18 cellular contexts compared by ENCODE assay signal in genomic region chr2:235402444-235402843, GRCh38.
A peak's percentile ranks its signal among the peaks of the same experiment; 100 is the strongest.
DNase-seq lines count a peak whose midpoint lies in the region; ATAC-seq, FAIRE-seq and TF ChIP-seq lines count a peak whose summit lies in the region.
"Had no signal": no experiment of that assay in that cellular context is flagged by ENCODE, and none has a peak within 500 bp of the region (broad histone marks: within the 10 kb centered on the region; RNA-seq: fewer than 3 reads in every experiment).

No MANE protein-coding gene starts in this region.

- DNase-seq in A549 (ENCODE audit: low read depth in 1 of 2, low spot score in 1 of 2): no peak
- DNase-seq in HCT116 (ENCODE audit: low read depth, low spot score): peak; percentile 24
- no peak for DNase-seq in body of pancreas
- DNase-seq in neural progenitor cell (ENCODE audit: low spot score): no peak
- DNase-seq in activated naive CD8-positive, alpha-beta T cell treated with anti-CD3 and anti-CD28 coated beads, Interleukin-2, amount 50 U/mL, for 24 hours: no peak
- DNase-seq in T-helper 9 cell: no peak
- no peak for DNase-seq in activated CD4-positive, alpha-beta T cell treated with anti-CD3 and anti-CD28 coated beads, Interleukin-2, amount 10 ng/mL, durations not matched to agents 7 days and 5 days
- DNase-seq: 8988T, KG1, MM.1S, NCI-H2029, NCI-H526 treated with DMSO at 0.1 percent for 48 hours, SK-N-SH had no signal

- no TSS peak for BruUV-seq in HCT116 (replicated peaks; lab: Mats Ljungman, UMichigan)

- H3K27ac Mint-ChIP-seq in neural progenitor cell: peak overlapping the region; percentile 65
- no peak overlapping the region for H3K27ac Mint-ChIP-seq in activated naive CD8-positive, alpha-beta T cell treated with anti-CD3 and anti-CD28 coated beads, Interleukin-2, amount 50 U/mL, for 24 hours
- no peak overlapping the region for H3K27ac Mint-ChIP-seq in activated CD4-positive, alpha-beta T cell treated with anti-CD3 and anti-CD28 coated beads, Interleukin-2, amount 10 ng/mL, durations not matched to agents 7 days and 5 days

- no peak for TF ChIP-seq POLR2A in A549 (IDR thresholded peaks at IDR 0.05; ENCODE audit: low read length)
- TF ChIP-seq POLR2A in HCT116 (IDR thresholded peaks at IDR 0.05; ENCODE audit: borderline replicate concordance, extremely low read depth, insufficient read depth, insufficient read length): no peak
- no peak for TF ChIP-seq POLR2A in body of pancreas (IDR thresholded peaks at IDR 0.05)

- H3K36me3 ChIP-seq in HCT116 (ENCODE audit: control insufficient read depth in 1 of 2, insufficient read depth in 2 of 2, low read length in 2 of 2) (no peaks in the 10 kb centered on the region), body of pancreas (replicated peaks in 1 of 2; ENCODE audit: insufficient read depth in 1 of 2, low read depth in 2 of 2) (no peaks in the 10 kb centered on the region), neural progenitor cell (no peaks in the 10 kb centered on the region)

- H3K36me3 Mint-ChIP-seq in neural progenitor cell: no peaks in the 10 kb centered on the region
- H3K36me3 Mint-ChIP-seq in activated naive CD8-positive, alpha-beta T cell treated with anti-CD3 and anti-CD28 coated beads, Interleukin-2, amount 50 U/mL, for 24 hours (ENCODE audit: low read depth): no peaks in the 10 kb centered on the region
- no peaks in the 10 kb centered on the region for H3K36me3 Mint-ChIP-seq in activated CD4-positive, alpha-beta T cell treated with anti-CD3 and anti-CD28 coated beads, Interleukin-2, amount 10 ng/mL, durations not matched to agents 7 days and 5 days (ENCODE audit: low read depth)

- H3K27me3 ChIP-seq in HCT116 (ENCODE audit: insufficient read depth, low read length) (no peaks in the 10 kb centered on the region), body of pancreas (no peaks in the 10 kb centered on the region), neural progenitor cell (no peaks in the 10 kb centered on the region)

- TF ChIP-seq CTCF in A549 (IDR thresholded peaks at IDR 0.05) (no peak), HCT116 (IDR thresholded peaks at IDR 0.05 in 2 of 3, conservative IDR thresholded peaks at IDR 0.05 in 1 of 3; ENCODE audit: borderline replicate concordance in 1 of 3, insufficient read depth in 1 of 3, low read depth in 2 of 3, low read length in 2 of 3) (no peak), body of pancreas (IDR thresholded peaks at IDR 0.05) (no peak), neural progenitor cell (IDR thresholded peaks at IDR 0.05) (no peak)

- no peaks in the 10 kb centered on the region for H3F3A ChIP-seq in neural progenitor cell (ENCODE audit: low read depth)

- H2AFZ ChIP-seq in HCT116 (ENCODE audit: low read depth, low read length, poor library complexity, severe bottlenecking) (no peak overlapping the region), neural progenitor cell (replicated peaks) (no peak overlapping the region)

- H3K9me3 Mint-ChIP-seq in neural progenitor cell: peaks cover 23% of the 10 kb centered on the region
- peaks cover 4% of the 10 kb centered on the region for H3K9me3 Mint-ChIP-seq in activated naive CD8-positive, alpha-beta T cell treated with anti-CD3 and anti-CD28 coated beads, Interleukin-2, amount 50 U/mL, for 24 hours
- no peaks in the 10 kb centered on the region for H3K9me3 Mint-ChIP-seq in activated CD4-positive, alpha-beta T cell treated with anti-CD3 and anti-CD28 coated beads, Interleukin-2, amount 10 ng/mL, durations not matched to agents 7 days and 5 days

- H3K4me1 ChIP-seq in A549: no peaks in the 10 kb centered on the region
- H3K4me1 ChIP-seq in HCT116 (ENCODE audit: control insufficient read depth in 1 of 2, insufficient read depth in 2 of 2, low read length in 2 of 2): no peaks in the 10 kb centered on the region; a peak in 1 of 4 replicates
- H3K4me1 ChIP-seq in body of pancreas: peaks cover 10% of the 10 kb centered on the region
- H3K4me1 ChIP-seq in neural progenitor cell: no peaks in the 10 kb centered on the region

- intact Hi-C loops in HCT116 (cut with micrococcal nuclease) (no loop called here), body of pancreas (cut with DNase I) (no loop called here)

- no peak for TF ChIP-seq RAD21 in A549 (conservative IDR thresholded peaks at IDR 0.05 in 1 of 2, IDR thresholded peaks at IDR 0.05 in 1 of 2)
- no peak for TF ChIP-seq RAD21 in HCT116 (IDR thresholded peaks at IDR 0.05; ENCODE audit: low read depth)

- no peak for ATAC-seq in A549
- no peak for ATAC-seq in HCT116
- ATAC-seq in body of pancreas: peak; percentile 40
- ATAC-seq in activated naive CD8-positive, alpha-beta T cell treated with anti-CD3 and anti-CD28 coated beads, Interleukin-2, amount 50 U/mL, for 24 hours: no peak
- ATAC-seq in HG03432 (IDR thresholded peaks at IDR 0.05; ENCODE audit: unreplicated experiment): no peak

- no peaks in the 10 kb centered on the region for H3K79me2 ChIP-seq in HCT116 (ENCODE audit: insufficient read depth, low read length)
- no peaks in the 10 kb centered on the region for H3K79me2 ChIP-seq in neural progenitor cell (ENCODE audit: low read depth)

- peak overlapping the region in 1 of 2 experiments; percentile 17; a peak in 1 of 6 replicates for H3K27ac ChIP-seq in A549
- no peak overlapping the region for H3K27ac ChIP-seq in HCT116 (ENCODE audit: low read depth, low read length)
- H3K27ac ChIP-seq in body of pancreas: no peak overlapping the region
- H3K27ac ChIP-seq in neural progenitor cell: no peak overlapping the region

- CTCF ChIA-PET in A549 (lab: Yijun Ruan, JAX) (no interaction called here), HCT116 (lab: Charles Lee) (no interaction called here)
- CTCF ChIA-PET in activated CD4-positive, alpha-beta T cell treated with anti-CD3 and anti-CD28 coated beads, Interleukin-2, amount 10 ng/mL, durations not matched to agents 7 days and 5 days (lab: Charles Lee): no interaction called here

- H3K4me1 Mint-ChIP-seq in neural progenitor cell: peaks cover 18% of the 10 kb centered on the region
- no peaks in the 10 kb centered on the region for H3K4me1 Mint-ChIP-seq in activated naive CD8-positive, alpha-beta T cell treated with anti-CD3 and anti-CD28 coated beads, Interleukin-2, amount 50 U/mL, for 24 hours
- H3K4me1 Mint-ChIP-seq in activated CD4-positive, alpha-beta T cell treated with anti-CD3 and anti-CD28 coated beads, Interleukin-2, amount 10 ng/mL, durations not matched to agents 7 days and 5 days: no peaks in the 10 kb centered on the region

- peaks cover 6% of the 10 kb centered on the region; the same call in 1 of the 3 replicates for H3K9me3 ChIP-seq in A549
- no peaks in the 10 kb centered on the region for H3K9me3 ChIP-seq in HCT116 (ENCODE audit: control insufficient read depth in 1 of 2, insufficient read depth in 1 of 2, low read depth in 1 of 2, low read length in 2 of 2)
- no peaks in the 10 kb centered on the region for H3K9me3 ChIP-seq in body of pancreas
- no peaks in the 10 kb centered on the region for H3K9me3 ChIP-seq in neural progenitor cell (ENCODE audit: low read depth)
- H3K9me3 ChIP-seq: SK-N-SH had no signal

- H3K4me3 Mint-ChIP-seq in neural progenitor cell: no peak overlapping the region
- H3K4me3 Mint-ChIP-seq in activated naive CD8-positive, alpha-beta T cell treated with anti-CD3 and anti-CD28 coated beads, Interleukin-2, amount 50 U/mL, for 24 hours: no peak overlapping the region
- no peak overlapping the region for H3K4me3 Mint-ChIP-seq in activated CD4-positive, alpha-beta T cell treated with anti-CD3 and anti-CD28 coated beads, Interleukin-2, amount 10 ng/mL, durations not matched to agents 7 days and 5 days

- 0 out of 3 replicates have a peak overlapping the region, but pooled peaks have one; percentile 8 for H3K4me2 ChIP-seq in A549
- H3K4me2 ChIP-seq in HCT116 (ENCODE audit: low read length): no peak overlapping the region
- no peak overlapping the region for H3K4me2 ChIP-seq in neural progenitor cell
- H3K4me2 ChIP-seq: SK-N-SH had no signal

- POLR2A ChIA-PET in A549 (lab: Yijun Ruan, JAX): no interaction called here
- POLR2A ChIA-PET in HCT116 (lab: Charles Lee): no interaction called here
- POLR2A ChIA-PET in activated CD4-positive, alpha-beta T cell treated with anti-CD3 and anti-CD28 coated beads, Interleukin-2, amount 10 ng/mL, durations not matched to agents 7 days and 5 days (lab: Charles Lee): no interaction called here

- no peaks in the 10 kb centered on the region for H3K27me3 Mint-ChIP-seq in neural progenitor cell (ENCODE audit: insufficient read depth, low read depth)
- H3K27me3 Mint-ChIP-seq in activated naive CD8-positive, alpha-beta T cell treated with anti-CD3 and anti-CD28 coated beads, Interleukin-2, amount 50 U/mL, for 24 hours: peaks cover 22% of the 10 kb centered on the region
- peaks cover 11% of the 10 kb centered on the region for H3K27me3 Mint-ChIP-seq in activated CD4-positive, alpha-beta T cell treated with anti-CD3 and anti-CD28 coated beads, Interleukin-2, amount 10 ng/mL, durations not matched to agents 7 days and 5 days

- RAD21 ChIA-PET in HCT116 (lab: Charles Lee; ENCODE audit: low non-redundant PET in 1 of 2, low total read pairs in 2 of 2, uncharacterized antibody in 2 of 2, unreplicated experiment in 2 of 2): no interaction called here

- WGBS in A549 (ENCODE audit: missing lambda C conversion rate): 41% methylated on average over 2 of the region's 2 CpGs
- WGBS in body of pancreas, 2 donors: 60 to 74% methylated on average over 2 of the region's 2 CpGs

- FAIRE-seq in A549 (lab: Jason Lieb, UNC): no peak
- FAIRE-seq: D721Med, GM19239, H54, RCC 7860 had no signal

- H3K9ac ChIP-seq in HCT116 (ENCODE audit: low read length) (no peak overlapping the region), neural progenitor cell (no peak overlapping the region)
- H3K9ac ChIP-seq: SK-N-SH had no signal

- TF ChIP-seq EP300 in A549 (IDR thresholded peaks at IDR 0.05): no peak

- H4K20me1 ChIP-seq in HCT116 (ENCODE audit: insufficient read depth) (no peaks in the 10 kb centered on the region), neural progenitor cell (ENCODE audit: low read depth) (no peaks in the 10 kb centered on the region)

- H3K9me2 ChIP-seq in HCT116 (ENCODE audit: insufficient read depth): no peaks in the 10 kb centered on the region
- H3K9me2 ChIP-seq: SK-N-SH had no signal

- H3K4me3 ChIP-seq in A549: no peak overlapping the region
- no peak overlapping the region for H3K4me3 ChIP-seq in HCT116 (replicated peaks in 1 of 2; ENCODE audit: low read depth in 1 of 2, low read length in 2 of 2)
- no peak overlapping the region for H3K4me3 ChIP-seq in body of pancreas
- H3K4me3 ChIP-seq in neural progenitor cell: no peak overlapping the region

TF ChIP-seq in A549, 52 proteins besides CTCF, POLR2A, EP300 and RAD21 (continues in another document):
- TF ChIP-seq RFX5 (IDR thresholded peaks at IDR 0.05): peak; percentile 44; the same call in 1 of the 2 replicates
- no peak for TF ChIP-seq PHF8 (IDR thresholded peaks at IDR 0.05; ENCODE audit: borderline replicate concordance, low read depth)
- TF ChIP-seq FOSB (CRISPR knock-in tag; IDR thresholded peaks at IDR 0.05): no peak

TF ChIP-seq in HCT116, 20 proteins besides CTCF, POLR2A, EP300 and RAD21 (continues in another document):
- TF ChIP-seq POLR2AphosphoS5 (IDR thresholded peaks at IDR 0.05; ENCODE audit: low read depth, low read length) (no peak), SIN3A (IDR thresholded peaks at IDR 0.05; ENCODE audit: low read depth) (no peak), TCF7L2 (IDR thresholded peaks at IDR 0.05; ENCODE audit: borderline replicate concordance, extremely low read depth, insufficient read depth, insufficient read length) (no peak), YY1 (IDR thresholded peaks at IDR 0.05; ENCODE audit: extremely low read depth, insufficient replicate concordance, low read depth, low read length) (no peak)
